Comparison of ENCODE assay signal across 27 cellular contexts in the genomic region with DNA sequence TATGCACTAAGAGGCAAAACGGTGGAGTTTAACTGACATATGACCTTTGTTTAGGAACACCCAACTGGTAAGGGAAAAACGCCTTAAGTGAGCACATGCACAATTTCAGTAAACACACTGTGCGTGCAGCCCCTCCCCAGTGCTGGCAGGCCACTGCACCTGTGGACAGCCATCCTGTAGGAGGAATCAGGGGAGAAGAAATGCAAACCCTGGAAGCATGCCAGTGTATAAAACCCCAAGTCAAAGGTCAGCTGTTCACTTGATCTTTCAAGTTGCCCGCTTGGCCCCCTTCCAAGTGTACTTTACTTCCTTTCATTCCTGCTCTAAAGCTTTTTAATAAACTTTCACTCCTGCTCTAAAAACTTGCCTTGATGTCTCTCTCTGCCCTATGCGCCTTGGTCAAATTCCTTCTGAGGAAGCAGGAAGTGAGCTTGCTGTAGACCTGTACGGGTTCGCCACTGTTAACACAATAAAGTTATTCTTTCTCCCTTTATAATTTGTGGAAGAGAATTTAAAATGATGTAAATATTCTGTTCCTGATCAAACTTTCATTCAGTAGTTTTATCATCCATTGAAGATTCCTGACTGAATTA. TPM values are rescaled to one million over a fixed set of nuclear protein-coding genes. Genes with fewer than 3 reads are reported as not detected.
DNase-seq lines count a peak whose midpoint lies in the region; ATAC-seq and TF ChIP-seq lines count a peak whose summit lies in the region.
"Had no signal": no experiment of that assay in that cellular context is flagged by ENCODE, and none has a peak within 500 bp of the region (broad histone marks: within the 10 kb centered on the region; RNA-seq: fewer than 3 reads in every experiment).

No MANE protein-coding gene starts in this region.

- H3K9me3 Mint-ChIP-seq in stimulated activated memory B cell treated with anti-CD40 and anti-IgM and Interleukin-4, amounts not matched to agents 10 μg/mL and 1 μg/mL and 100 μg/mL, for 72 hours = peaks cover 7% of the 10 kb centered on the region

- TF ChIP-seq EP300 in suprapubic skin (IDR thresholded peaks at IDR 0.05) = no peak

- no peaks in the 10 kb centered on the region for H3K36me3 ChIP-seq in suprapubic skin
- H3K36me3 ChIP-seq: lower lobe of right lung had no signal

- ATAC-seq in left lobe of liver = peak; percentile 74
- no peak for ATAC-seq in stimulated activated memory B cell treated with anti-CD40 and anti-IgM and Interleukin-4, amounts not matched to agents 10 μg/mL and 1 μg/mL and 100 μg/mL, for 72 hours
- ATAC-seq: activated naive CD4-positive, alpha-beta T cell treated with anti-CD3 and anti-CD28 coated beads, Interleukin-2, amount 50 U/mL, for 72 hours; activated T-cell treated with anti-CD3 and anti-CD28 coated beads, Interleukin-2, amount 50 U/mL, for 72 hours; PC-3 had no signal

- no peaks in the 10 kb centered on the region for H3K4me1 ChIP-seq in suprapubic skin
- H3K4me1 ChIP-seq: SJSA1 had no signal

- peak overlapping the region; percentile 35 for H3K27ac Mint-ChIP-seq in stimulated activated memory B cell treated with anti-CD40 and anti-IgM and Interleukin-4, amounts not matched to agents 10 μg/mL and 1 μg/mL and 100 μg/mL, for 72 hours
- H3K27ac Mint-ChIP-seq: activated T-cell treated with anti-CD3 and anti-CD28 coated beads, Interleukin-2, amount 50 U/mL, for 72 hours had no signal

- H3K4me3 ChIP-seq in suprapubic skin = no peak overlapping the region
- H3K4me3 ChIP-seq: lower lobe of right lung, SJSA1 had no signal

- DNase-seq in DMS53 (lab: John Stamatoyannopoulos, UW) (peak; percentile 21), DMS53 treated with DMSO at 0.1 percent for 48 hours (lab: John Stamatoyannopoulos, UW; ENCODE audit: unreplicated experiment) (no peak), SW480 (ENCODE audit: low spot score) (peak; percentile 58), left lobe of liver (ENCODE audit: low spot score) (peak; percentile 63), suprapubic skin (ENCODE audit: low spot score in 2 of 2) (no peak), iPS-NIHi11 (ENCODE audit: low spot score) (no peak), CD1c-positive myeloid dendritic cell (ENCODE audit: extremely low spot score) (no peak)
- DNase-seq: 8988T; activated CD4-positive, alpha-beta T cell treated with anti-CD3 and anti-CD28 coated beads for 4 hours; activated T-cell treated with anti-CD3 and anti-CD28 coated beads, Interleukin-2, amount 50 U/mL, for 72 hours; aorta; Caco-2; caudate nucleus; head of caudate nucleus; lower lobe of right lung; NCI-H1092; NCI-H2029; NCI-H446; nucleus accumbens; PC-3; stimulated activated CD4-positive, alpha-beta T cell treated with anti-CD3 and anti-CD28 coated beads, Interleukin-2, amount 100 ng/mL, for 48 hours; stimulated activated naive CD4-positive, alpha-beta T cell treated with Interleukin-2 at 50 U/mL for 16 hours had no signal

- no peak for TF ChIP-seq CTCF in suprapubic skin (IDR thresholded peaks at IDR 0.05)

- WGBS in suprapubic skin = 83% methylated on average over 7 of the region's 7 CpGs

- no peaks in the 10 kb centered on the region for H3K9me3 ChIP-seq in suprapubic skin
- H3K9me3 ChIP-seq: SJSA1 had no signal

- H3K27me3 ChIP-seq in suprapubic skin = no peaks in the 10 kb centered on the region
- H3K27me3 ChIP-seq: SJSA1 had no signal

- H3K27ac ChIP-seq in suprapubic skin = no peak overlapping the region
- H3K27ac ChIP-seq: epithelial cell of prostate, lower lobe of right lung, SJSA1 had no signal

- no peaks in the 10 kb centered on the region for H3K27me3 Mint-ChIP-seq in stimulated activated memory B cell treated with anti-CD40 and anti-IgM and Interleukin-4, amounts not matched to agents 10 μg/mL and 1 μg/mL and 100 μg/mL, for 72 hours
- H3K27me3 Mint-ChIP-seq: type B pancreatic cell had no signal

- peaks cover 64% of the 10 kb centered on the region for H3K4me1 Mint-ChIP-seq in stimulated activated memory B cell treated with anti-CD40 and anti-IgM and Interleukin-4, amounts not matched to agents 10 μg/mL and 1 μg/mL and 100 μg/mL, for 72 hours

- H3K4me3 Mint-ChIP-seq in stimulated activated memory B cell treated with anti-CD40 and anti-IgM and Interleukin-4, amounts not matched to agents 10 μg/mL and 1 μg/mL and 100 μg/mL, for 72 hours = no peak overlapping the region
- H3K4me3 Mint-ChIP-seq: activated T-cell treated with anti-CD3 and anti-CD28 coated beads, Interleukin-2, amount 50 U/mL, for 72 hours; type B pancreatic cell had no signal

- peaks cover 44% of the 10 kb centered on the region for H3K36me3 Mint-ChIP-seq in stimulated activated memory B cell treated with anti-CD40 and anti-IgM and Interleukin-4, amounts not matched to agents 10 μg/mL and 1 μg/mL and 100 μg/mL, for 72 hours

- TF ChIP-seq POLR2A in suprapubic skin (IDR thresholded peaks at IDR 0.05) = no peak

RNA-seq across cellular contexts. Expression of a gene that starts 31.8 kb away (rescaled TPM):
- 17.2 TPM for total RNA-seq in left lobe of liver
- total RNA-seq in suprapubic skin = 10 to 100 TPM; 32.3 to 44.3 (median 33.4) TPM

Comparison
In these comparisons a context has a peak if more than half of its experiments do, and no peak if none do; other contexts are left out.
1. DNase-seq: peak in DMS53 (single experiment), SW480 (single experiment) and left lobe of liver (single experiment); none in DMS53 treated with DMSO at 0.1 percent for 48 hours (single experiment), suprapubic skin (0 of 2), iPS-NIHi11 (single experiment) and CD1c-positive myeloid dendritic cell (single experiment).